10 cellular contexts compared by ENCODE assay signal in genomic region chr9:127925959-127926949, GRCh38. TPM values are rescaled to one million over a fixed set of nuclear protein-coding genes. Genes with fewer than 3 reads are reported as not detected.
DNase-seq lines count a peak whose midpoint lies in the region; ATAC-seq, FAIRE-seq and TF ChIP-seq lines count a peak whose summit lies in the region.
"Had no signal": no experiment of that assay in that cellular context is flagged by ENCODE, and none has a peak within 500 bp of the region (broad histone marks: within the 10 kb centered on the region; RNA-seq: fewer than 3 reads in every experiment).

No MANE protein-coding gene starts in this region.

- H3K36me3 ChIP-seq in esophagus squamous epithelium: no peaks in the 10 kb centered on the region

- peak overlapping the region; percentile 65 for H3K4me3 Mint-ChIP-seq in activated T-cell treated with anti-CD3 and anti-CD28 coated beads, Interleukin-2, amount 50 U/mL, for 4 hours
- H3K4me3 Mint-ChIP-seq in stimulated activated memory B cell treated with anti-CD40 and anti-IgM and Interleukin-4, amounts not matched to agents 10 μg/mL and 1 μg/mL and 100 μg/mL, for 72 hours: peak overlapping the region; percentile 75

- 55 to 70% methylated on average over 6 to 10 of the region's 15 CpGs for WGBS in esophagus squamous epithelium, 2 donors

- peaks cover 37 to 56% (median 37%) of the 10 kb centered on the region in 3 donors for H3K4me1 ChIP-seq in esophagus squamous epithelium

- peak overlapping the region in 2 of 4 donors; percentile 12 to 59 for H3K27ac ChIP-seq in esophagus squamous epithelium
- H3K27ac ChIP-seq: dorsolateral prefrontal cortex had no signal

- DNase-seq in activated T-cell treated with anti-CD3 and anti-CD28 coated beads, Interleukin-2, amount 50 U/mL, for 4 hours: no peak
- no peak for DNase-seq in activated T-cell treated with anti-CD3 and anti-CD28 coated beads, Interleukin-2, amount 50 U/mL, for 48 hours
- no peak for DNase-seq in esophagus squamous epithelium (lab: John Stamatoyannopoulos, UW)
- DNase-seq in urothelium cell line (ENCODE audit: low spot score): no peak
- DNase-seq in activated CD4-positive, CD25-positive, alpha-beta regulatory T cell (lab: John Stamatoyannopoulos, UW): no peak
- DNase-seq: dorsolateral prefrontal cortex; left ventricle myocardium superior; NCI-H1694; stimulated activated CD4-positive, alpha-beta T cell treated with anti-CD3 and anti-CD28 coated beads, Interleukin-1b, Interleukin-23, amount 100 ng/mL, for 48 hours had no signal

- H3K27me3 Mint-ChIP-seq in activated T-cell treated with anti-CD3 and anti-CD28 coated beads, Interleukin-2, amount 50 U/mL, for 4 hours (ENCODE audit: low read depth): peaks cover 7% of the 10 kb centered on the region
- H3K27me3 Mint-ChIP-seq in stimulated activated memory B cell treated with anti-CD40 and anti-IgM and Interleukin-4, amounts not matched to agents 10 μg/mL and 1 μg/mL and 100 μg/mL, for 72 hours: peaks cover 30% of the 10 kb centered on the region

- H3K4me1 Mint-ChIP-seq in activated T-cell treated with anti-CD3 and anti-CD28 coated beads, Interleukin-2, amount 50 U/mL, for 4 hours (ENCODE audit: low read depth): peaks cover 13% of the 10 kb centered on the region
- H3K4me1 Mint-ChIP-seq in stimulated activated memory B cell treated with anti-CD40 and anti-IgM and Interleukin-4, amounts not matched to agents 10 μg/mL and 1 μg/mL and 100 μg/mL, for 72 hours: peaks cover 48% of the 10 kb centered on the region

- no peak for TF ChIP-seq CTCF in esophagus squamous epithelium (IDR thresholded peaks at IDR 0.05)

- peak overlapping the region; percentile 5 for H3K27ac Mint-ChIP-seq in stimulated activated memory B cell treated with anti-CD40 and anti-IgM and Interleukin-4, amounts not matched to agents 10 μg/mL and 1 μg/mL and 100 μg/mL, for 72 hours

- no peak for ATAC-seq in activated T-cell treated with anti-CD3 and anti-CD28 coated beads, Interleukin-2, amount 50 U/mL, for 4 hours
- no peak for ATAC-seq in stimulated activated memory B cell treated with anti-CD40 and anti-IgM and Interleukin-4, amounts not matched to agents 10 μg/mL and 1 μg/mL and 100 μg/mL, for 72 hours
- ATAC-seq: left ventricle myocardium superior had no signal

- FAIRE-seq in urothelium cell line (lab: Jason Lieb, UNC): no peak

- intact Hi-C loops in esophagus squamous epithelium (cut with DNase I): loop anchor here (10.0 kb wide), 1 partner anchor 331 kb away; no protein-coding TSS in a partner anchor

- TF ChIP-seq POLR2A in esophagus squamous epithelium (IDR thresholded peaks at IDR 0.05): no peak

- H3K36me3 Mint-ChIP-seq in activated T-cell treated with anti-CD3 and anti-CD28 coated beads, Interleukin-2, amount 50 U/mL, for 4 hours (ENCODE audit: insufficient read depth): no peaks in the 10 kb centered on the region
- H3K36me3 Mint-ChIP-seq in stimulated activated memory B cell treated with anti-CD40 and anti-IgM and Interleukin-4, amounts not matched to agents 10 μg/mL and 1 μg/mL and 100 μg/mL, for 72 hours: peaks cover 6% of the 10 kb centered on the region

- peak overlapping the region in 3 of 4 donors; percentile 49 to 63 (median 54) for H3K4me3 ChIP-seq in esophagus squamous epithelium

- H3K9me3 Mint-ChIP-seq in activated T-cell treated with anti-CD3 and anti-CD28 coated beads, Interleukin-2, amount 50 U/mL, for 4 hours: no peaks in the 10 kb centered on the region
- H3K9me3 Mint-ChIP-seq in stimulated activated memory B cell treated with anti-CD40 and anti-IgM and Interleukin-4, amounts not matched to agents 10 μg/mL and 1 μg/mL and 100 μg/mL, for 72 hours: no peaks in the 10 kb centered on the region

- peaks cover 0 to 55% (median 0%) of the 10 kb centered on the region in 4 donors for H3K27me3 ChIP-seq in esophagus squamous epithelium

- H3K9me3 ChIP-seq in esophagus squamous epithelium: no peaks in the 10 kb centered on the region

RNA-seq across cellular contexts. Expression of gene PIP5KL1, which starts 4.3 kb away (rescaled TPM):
- total RNA-seq in activated T-cell treated with anti-CD3 and anti-CD28 coated beads, Interleukin-2, amount 50 U/mL, for 4 hours: 1 to 10 TPM; 2.3 to 3.5 (median 2.8) TPM
- total RNA-seq in esophagus squamous epithelium: 1 to 10 TPM in 3 of 4 donors, not detected in 1; 3.1 to 4.6 (median 3.6) TPM
- total RNA-seq: left ventricle myocardium superior had no signal

RNA-seq across cellular contexts. Expression of gene ST6GALNAC4, which starts 9.4 kb away (rescaled TPM):
- 10 to 100 TPM; 22.0 to 25.7 (median 24.7) TPM for total RNA-seq in activated T-cell treated with anti-CD3 and anti-CD28 coated beads, Interleukin-2, amount 50 U/mL, for 4 hours
- total RNA-seq in esophagus squamous epithelium: 10 to 100 TPM; 12.5 to 33.0 (median 23.8) TPM

RNA-seq across cellular contexts. Expression of gene DPM2, which starts 11.4 kb away (rescaled TPM):
- 10 to 100 TPM; 89.6 to 91.5 (median 89.9) TPM for total RNA-seq in activated T-cell treated with anti-CD3 and anti-CD28 coated beads, Interleukin-2, amount 50 U/mL, for 4 hours
- 10 to 100 TPM; 12.5 to 18.5 (median 15.7) TPM for total RNA-seq in esophagus squamous epithelium

RNA-seq across cellular contexts. Expression of gene ST6GALNAC6, which starts 26.9 kb away (rescaled TPM):
- total RNA-seq in activated T-cell treated with anti-CD3 and anti-CD28 coated beads, Interleukin-2, amount 50 U/mL, for 4 hours: 10 to 100 TPM; 25.9 to 31.5 (median 31.0) TPM
- 10 to 100 TPM; 14.5 to 69.4 (median 26.1) TPM for total RNA-seq in esophagus squamous epithelium

RNA-seq across cellular contexts. Expression of gene AK1, which starts 48.8 kb away (rescaled TPM):
- total RNA-seq in activated T-cell treated with anti-CD3 and anti-CD28 coated beads, Interleukin-2, amount 50 U/mL, for 4 hours: 1 to 10 TPM; 3.6 to 6.4 (median 5.0) TPM
- total RNA-seq in esophagus squamous epithelium: 10 to 100 TPM; 11.1 to 36.1 (median 26.8) TPM

Comparison
In these comparisons a context has a peak if more than half of its experiments do, and no peak if none do; other contexts are left out.
1. RNA of gene DPM2, which starts 11.4 kb away (total RNA-seq): 89.6 to 91.5 TPM in activated T-cell treated with anti-CD3 and anti-CD28 coated beads, Interleukin-2, amount 50 U/mL, for 4 hours; 12.5 to 18.5 TPM in esophagus squamous epithelium; every median in the first group is over 4 times any median in the second.